In genomic region chr12:11981174-11981733, GRCh38 we compare ENCODE assay signal across 8 cellular contexts.
DNase-seq lines count a peak whose midpoint lies in the region; ATAC-seq and TF ChIP-seq lines count a peak whose summit lies in the region.

No MANE protein-coding gene starts in this region.

- H3K36me3 ChIP-seq in HAP-1 (replicated peaks): no peaks in the 10 kb centered on the region

- peaks cover 0 to 3% (median 0%) of the 10 kb centered on the region in 7 donors for H3K9me3 Mint-ChIP-seq in CD14-positive monocyte

- peak overlapping the region; percentile 31 to 70 for H3K4me3 Mint-ChIP-seq in CD14-positive monocyte

- H3K27me3 ChIP-seq in HAP-1 (ENCODE audit: low read depth): no peaks in the 10 kb centered on the region

- peaks cover 0 to 3% (median 0%) of the 10 kb centered on the region in 3 donors for H3K27me3 Mint-ChIP-seq in CD14-positive monocyte (ENCODE audit: low read depth in 3 of 3)

- H3K4me3 ChIP-seq in HAP-1: no peak overlapping the region

- TF ChIP-seq CTCF in CD14-positive monocyte (IDR thresholded peaks at IDR 0.05): no peak

- H3K9me3 ChIP-seq in HAP-1: no peaks in the 10 kb centered on the region

- no peak for DNase-seq in CD14-positive monocyte (ENCODE audit: low spot score)
- DNase-seq in activated T-cell treated with anti-CD3 and anti-CD28 coated beads for 48 hours (ENCODE audit: low read depth): peak; percentile 40
- peak; percentile 61 for DNase-seq in stimulated activated CD4-positive, alpha-beta T cell treated with anti-CD3 and anti-CD28 coated beads, Interleukin-15, amount 100 ng/mL, for 24 hours
- DNase-seq in NCI-H2227 treated with DMSO at 0.1 percent for 48 hours (lab: John Stamatoyannopoulos, UW): no peak
- no peak for DNase-seq in HAP-1 (ENCODE audit: low spot score in 2 of 2)
- no peak for DNase-seq in NCI-H446 (lab: John Stamatoyannopoulos, UW)

- H3K4me1 ChIP-seq in HAP-1: no peaks in the 10 kb centered on the region

- H3K4me1 Mint-ChIP-seq in CD14-positive monocyte: peaks cover 19% of the 10 kb centered on the region

- H3K27ac Mint-ChIP-seq in CD14-positive monocyte: peak overlapping the region in 6 of 7 donors; percentile 49 to 81 (median 78)

- intact Hi-C loops in CD14-positive monocyte (cut with micrococcal nuclease): no loop called here

- in situ Hi-C loops in HAP-1 (cut with MboI; ENCODE audit: low sequenced_read_pairs): no loop called here

- peaks cover 0 to 2% of the 10 kb centered on the region in 2 donors for H3K36me3 Mint-ChIP-seq in CD14-positive monocyte

- ATAC-seq in GM21367 (IDR thresholded peaks at IDR 0.05; ENCODE audit: unreplicated experiment) (peak; percentile 78), HG03575 (IDR thresholded peaks at IDR 0.05; ENCODE audit: extremely low read depth, insufficient number of reproducible peaks, low FRiP score, unreplicated experiment) (peak; percentile 92)

Comparison
In these comparisons a context has a peak if more than half of its experiments do, and no peak if none do; other contexts are left out.
1. DNase-seq: peak in activated T-cell treated with anti-CD3 and anti-CD28 coated beads for 48 hours (single experiment) and stimulated activated CD4-positive, alpha-beta T cell treated with anti-CD3 and anti-CD28 coated beads, Interleukin-15, amount 100 ng/mL, for 24 hours (single experiment); none in CD14-positive monocyte (single experiment), NCI-H2227 treated with DMSO at 0.1 percent for 48 hours (single experiment), HAP-1 (0 of 2) and NCI-H446 (0 of 2).